8 cellular contexts compared by ENCODE assay signal in genomic region chr2:127479219-127479825, GRCh38. TPM values are rescaled to one million over a fixed set of nuclear protein-coding genes. Genes with fewer than 3 reads are reported as not detected.
DNase-seq lines count a peak whose midpoint lies in the region; ATAC-seq and TF ChIP-seq lines count a peak whose summit lies in the region.

No MANE protein-coding gene starts in this region.

- H3K4me1 ChIP-seq in adrenal gland (replicated peaks in 1 of 2) (no peaks in the 10 kb centered on the region), right cardiac atrium (ENCODE audit: control insufficient read depth, insufficient read depth, low read length) (no peaks in the 10 kb centered on the region), spleen (no peaks in the 10 kb centered on the region)

- no peaks in the 10 kb centered on the region for H3K4me1 Mint-ChIP-seq in CD14-positive monocyte

- H3K4me3 Mint-ChIP-seq in CD14-positive monocyte, result no peak overlapping the region

- no peaks in the 10 kb centered on the region for H3K27me3 ChIP-seq in adrenal gland
- no peaks in the 10 kb centered on the region for H3K27me3 ChIP-seq in right cardiac atrium (ENCODE audit: control insufficient read depth, insufficient read depth)
- H3K27me3 ChIP-seq in spleen (replicated peaks in 1 of 7), result no peaks in the 10 kb centered on the region

- peak; percentile 57 for ATAC-seq in GM21723 (IDR thresholded peaks at IDR 0.05; ENCODE audit: unreplicated experiment)
- peak; percentile 64 to 73 for ATAC-seq in right cardiac atrium
- no peak for ATAC-seq in GM18870 (IDR thresholded peaks at IDR 0.05; ENCODE audit: unreplicated experiment)

- 50 to 60% (median 59%) methylated on average over 5 of the region's 5 CpGs for WGBS in adrenal gland, 4 donors
- WGBS in right cardiac atrium, result 51% methylated on average over 5 of the region's 5 CpGs
- WGBS in spleen, 5 donors, result 67 to 82% (median 72%) methylated on average over 5 of the region's 5 CpGs

- TF ChIP-seq POLR2A in adrenal gland (IDR thresholded peaks at IDR 0.05) (no peak), spleen (IDR thresholded peaks at IDR 0.05) (no peak)

- H3K27ac ChIP-seq in adrenal gland, result no peak overlapping the region
- H3K27ac ChIP-seq in right cardiac atrium (ENCODE audit: low read length), result no peak overlapping the region
- H3K27ac ChIP-seq in spleen, result no peak overlapping the region

- peaks cover 7 to 12% (median 8%) of the 10 kb centered on the region in 7 donors for H3K9me3 Mint-ChIP-seq in CD14-positive monocyte

- DNase-seq in CD14-positive monocyte (ENCODE audit: low spot score) (no peak), NCI-H2107 treated with DMSO at 0.1 percent for 48 hours (lab: John Stamatoyannopoulos, UW; ENCODE audit: unreplicated experiment) (peak; percentile 63), adrenal gland (no peak), right cardiac atrium (no peak), spleen (no peak), 8988T (no peak)

- TF ChIP-seq CTCF in CD14-positive monocyte (IDR thresholded peaks at IDR 0.05) (peak; percentile 77), adrenal gland (IDR thresholded peaks at IDR 0.05) (peak; percentile 29 to 74 (median 70)), spleen (IDR thresholded peaks at IDR 0.05 in 8 of 11, conservative IDR thresholded peaks at IDR 0.05 in 3 of 11) (peak; percentile 23 to 69 (median 61))

- intact Hi-C loops in CD14-positive monocyte (cut with micrococcal nuclease) (loop anchor here in 1 of 2 donors (5.0 kb wide), 1 partner anchor 52 kb away; no protein-coding TSS in a partner anchor), adrenal gland (cut with DNase I) (loop anchor here (5.0 to 10.0 kb wide), 2 partner anchors 52 to 55 kb away; no protein-coding TSS in a partner anchor), right cardiac atrium (cut with DNase I) (loop anchor here in 3 of 4 donors (2.0 to 10.0 kb wide), 3 partner anchors 152 to 155 kb away; no protein-coding TSS in a partner anchor), spleen (cut with DNase I; ENCODE audit: low total_unique reads) (loop anchor here (5.0 to 10.0 kb wide), 2 partner anchors 155 to 282 kb away; no protein-coding TSS in a partner anchor)

- H3K9me3 ChIP-seq in adrenal gland (replicated peaks in 1 of 3) (no peaks in the 10 kb centered on the region), right cardiac atrium (ENCODE audit: control insufficient read depth, low read length) (no peaks in the 10 kb centered on the region), spleen (peaks cover 0 to 9% (median 4%) of the 10 kb centered on the region in 8 donors)

- H3K36me3 ChIP-seq in adrenal gland (replicated peaks in 1 of 2) (peaks cover 0 to 33% of the 10 kb centered on the region in 2 donors), spleen (peaks cover 0 to 49% (median 40%) of the 10 kb centered on the region in 6 donors)

- no peak overlapping the region for H3K27ac Mint-ChIP-seq in CD14-positive monocyte

- H3K36me3 Mint-ChIP-seq in CD14-positive monocyte, result peaks cover 34 to 52% of the 10 kb centered on the region in 2 donors

- H3K4me3 ChIP-seq in adrenal gland (no peak overlapping the region), right cardiac atrium (ENCODE audit: low read length) (no peak overlapping the region), spleen (no peak overlapping the region)

- no peaks in the 10 kb centered on the region for H3K27me3 Mint-ChIP-seq in CD14-positive monocyte (ENCODE audit: low read depth in 3 of 3)

RNA-seq across cellular contexts. Expression of gene IWS1, which starts 47.0 kb away (rescaled TPM):
- polyA plus RNA-seq in CD14-positive monocyte (10 to 100 TPM in 1 of 2 donors, 1 to 10 TPM in 1; 7.9 to 15.6 TPM), adrenal gland (10 to 100 TPM; 21.7 to 39.0 (median 32.9) TPM), right cardiac atrium (64.4 TPM), spleen (10 to 100 TPM; 18.8 to 28.1 (median 22.0) TPM)
- total RNA-seq in adrenal gland (10 to 100 TPM; 17.8 to 51.9 (median 22.9) TPM), right cardiac atrium (10 to 100 TPM; 51.5 to 57.6 (median 53.4) TPM), spleen (10 to 100 TPM; 40.5 to 59.7 (median 44.3) TPM)

RNA-seq across cellular contexts. Expression of gene MYO7B, which starts 56.2 kb away (rescaled TPM):
- polyA plus RNA-seq in CD14-positive monocyte, result 1 to 10 TPM; 7.3 to 9.0 TPM
- total RNA-seq in adrenal gland, result under 1 TPM in 7 of 8 donors, not detected in 1; 0.13 to 0.96 (median 0.32) TPM
- 1 to 10 TPM in 1 of 3 donors, under 1 TPM in 2; 0.16 to 1.5 (median 0.84) TPM for polyA plus RNA-seq in adrenal gland
- under 1 TPM; 0.29 to 0.56 (median 0.38) TPM for total RNA-seq in right cardiac atrium
- 0.81 TPM for polyA plus RNA-seq in right cardiac atrium
- 10 to 100 TPM; 32.3 to 55.7 (median 50.1) TPM for total RNA-seq in spleen
- 100 to 1,000 TPM in 2 of 3 donors, 10 to 100 TPM in 1; 76.9 to 165 (median 103) TPM for polyA plus RNA-seq in spleen

Comparison
In these comparisons a context has a peak if more than half of its experiments do, and no peak if none do; other contexts are left out.
1. RNA of gene MYO7B, which starts 56.2 kb away (polyA plus RNA-seq): 76.9 to 165 TPM in spleen; 7.3 to 9.0 TPM in CD14-positive monocyte, 0.16 to 1.5 TPM in adrenal gland and 0.81 TPM in right cardiac atrium (single experiment); every median in the first group is over 4 times any median in the second.
2. Peak in every context shown above with its lines, with median percentiles within 50 percentile points of each other: CTCF ChIP-seq.